In the genomic region with DNA sequence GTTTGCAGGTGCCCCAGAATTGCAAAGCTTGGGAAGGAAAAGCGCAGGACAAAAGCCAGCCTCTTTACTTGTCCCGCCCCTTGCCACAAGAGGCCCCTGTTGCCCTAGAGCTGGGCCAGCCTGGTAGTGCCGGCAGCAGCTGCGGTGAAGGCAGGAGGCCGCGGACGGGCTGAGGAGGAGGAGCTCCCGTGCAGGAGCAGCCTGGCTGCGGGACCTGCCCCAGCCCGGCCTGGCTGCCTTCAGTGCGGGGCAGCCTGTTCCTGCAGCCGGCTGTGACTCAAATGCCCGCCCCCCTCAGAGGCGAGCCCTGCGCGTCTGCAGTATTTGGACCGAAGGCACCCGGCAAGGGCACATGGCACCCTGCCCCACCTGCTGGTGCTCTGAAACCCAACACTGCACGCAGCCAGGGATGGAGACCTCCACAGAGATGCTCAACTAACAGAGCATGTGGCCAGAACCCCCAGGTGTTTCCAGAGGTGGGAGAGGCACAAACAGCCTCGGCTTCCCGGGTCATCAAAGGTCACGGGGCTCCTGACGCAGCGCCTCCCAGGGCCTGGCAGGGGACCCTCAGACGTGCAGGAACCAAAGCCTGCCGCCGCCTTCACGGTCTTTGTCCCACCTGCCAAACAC, we compare ENCODE assay signal across 1 cellular context.
TF ChIP-seq lines count a peak whose summit lies in the region.

No MANE protein-coding gene starts in this region.

TF ChIP-seq in H1, 55 proteins besides CTCF, POLR2A, EP300 and RAD21 (continued from another document):
- TF ChIP-seq CREB1 (IDR thresholded peaks at IDR 0.05) (peak; percentile 46), HDAC6 (IDR thresholded peaks at IDR 0.05; ENCODE audit: low read depth, low read length) (no peak), E2F6 (IDR thresholded peaks at IDR 0.05) (peak; percentile 34; the same call in 1 of the 2 replicates), ASH2L (IDR thresholded peaks at IDR 0.05; ENCODE audit: low read length) (peak; percentile 59), JUND (IDR thresholded peaks at IDR 0.05; ENCODE audit: low read length) (0 out of 2 replicates have a peak, but pooled peaks have one; percentile 6), POLR2AphosphoS5 (IDR thresholded peaks at IDR 0.05; ENCODE audit: low read depth, low read length) (peak; percentile 57; the same call in 1 of the 2 replicates), CHD7 (IDR thresholded peaks at IDR 0.05; ENCODE audit: insufficient replicate concordance, low read length) (no peak), SP4 (IDR thresholded peaks at IDR 0.05; ENCODE audit: low read length) (no peak), YY1 (IDR thresholded peaks at IDR 0.05; ENCODE audit: low read depth, low read length) (0 out of 2 replicates have a peak, but pooled peaks have one; percentile 9), NRF1 (IDR thresholded peaks at IDR 0.05; ENCODE audit: low read depth, low read length) (0 out of 2 replicates have a peak, but pooled peaks have one; percentile 8), MAFK (IDR thresholded peaks at IDR 0.05; ENCODE audit: low read depth, low read length) (no peak), TBP (IDR thresholded peaks at IDR 0.05; ENCODE audit: low read depth, low read length) (peak; percentile 94), SIN3A (conservative IDR thresholded peaks at IDR 0.05 in 1 of 2, IDR thresholded peaks at IDR 0.05 in 1 of 2; ENCODE audit: low read depth in 1 of 2, low read length in 2 of 2) (peak in 1 of 2 experiments; percentile 66; a peak in 1 of 4 replicates), HDAC2 (IDR thresholded peaks at IDR 0.05; ENCODE audit: borderline replicate concordance in 1 of 2, low read depth in 2 of 2, low read length in 2 of 2) (no peak), POU5F1 (IDR thresholded peaks at IDR 0.05; ENCODE audit: low read depth, low read length) (no peak), TCF12 (IDR thresholded peaks at IDR 0.05; ENCODE audit: low read depth, low read length) (0 out of 2 replicates have a peak, but pooled peaks have one; percentile 31)
